In genomic region chr15:25933456-25934158, GRCh38 we compare ENCODE assay signal across 8 cellular contexts.
A peak's percentile ranks its signal among the peaks of the same experiment; 100 is the strongest.
DNase-seq lines count a peak whose midpoint lies in the region; ATAC-seq and TF ChIP-seq lines count a peak whose summit lies in the region.

No MANE protein-coding gene starts in this region.

- no peaks in the 10 kb centered on the region for H3K79me2 ChIP-seq in PC-3 (ENCODE audit: low read length)

- H2AFZ ChIP-seq in PC-3 (ENCODE audit: low read length), result peak overlapping the region; percentile 92

- CTCF ChIA-PET in PC-3 (lab: Charles Lee), result interaction anchor here (0.6 to 0.8 kb wide), 6 partner anchors 30 to 645 kb away, joined by 3 to 21 read pairs (median 6); no protein-coding TSS in a partner anchor

- TF ChIP-seq CTCF in PC-3 (conservative IDR thresholded peaks at IDR 0.05; ENCODE audit: low read depth, low read length) (peak; percentile 76), stomach (IDR thresholded peaks at IDR 0.05) (peak in 5 of 7 experiments; percentile 39 to 75 (median 55))

- H3K27ac Mint-ChIP-seq in activated T-helper 2 cell treated with anti-CD3 and anti-CD28 coated beads, Interferon-gamma antibody, Interleukin-2, Interleukin-4, amounts not matched to agents 10 μg/mL and 5 μg/mL and 100 μg/mL, durations not matched to agents 14 hours and 24 hours and 36 hours, result peak overlapping the region; percentile 51

- no peaks in the 10 kb centered on the region for H3K36me3 ChIP-seq in PC-3 (ENCODE audit: low read depth, low read length)
- no peaks in the 10 kb centered on the region for H3K36me3 ChIP-seq in stomach

- H3K27me3 ChIP-seq in PC-3 (ENCODE audit: low read length) (no peaks in the 10 kb centered on the region), stomach (no peaks in the 10 kb centered on the region)

- no peak for TF ChIP-seq POLR2A in stomach (IDR thresholded peaks at IDR 0.05)

- peak overlapping the region; percentile 81 for H3K4me2 ChIP-seq in PC-3 (ENCODE audit: low read length)

- ATAC-seq in HG02870 (IDR thresholded peaks at IDR 0.05; ENCODE audit: unreplicated experiment), result peak; percentile 83
- ATAC-seq in PC-3, result peak; percentile 95
- ATAC-seq in HG03457 (IDR thresholded peaks at IDR 0.05; ENCODE audit: unreplicated experiment), result no peak

- DNase-seq in D341Med (ENCODE audit: low spot score) (peak; percentile 82), PC-3 (peak; percentile 75), foreskin melanocyte (peak; percentile 84), non-pigmented ciliary epithelial cell (ENCODE audit: low read depth) (peak; percentile 14), stomach (peak; percentile 61)
- DNase-seq in activated T-helper 2 cell treated with anti-CD3 and anti-CD28 coated beads, Interferon-gamma antibody, Interleukin-2, Interleukin-4, amounts not matched to agents 10 μg/mL and 5 μg/mL and 100 μg/mL, durations not matched to agents 14 hours and 24 hours and 36 hours (ENCODE audit: low spot score), result peak; percentile 61

- no peaks in the 10 kb centered on the region for H3K9me3 ChIP-seq in PC-3 (ENCODE audit: low read length)
- H3K9me3 ChIP-seq in stomach, result peaks cover 0 to 7% (median 0%) of the 10 kb centered on the region in 4 donors

- H3K4me1 Mint-ChIP-seq in activated T-helper 2 cell treated with anti-CD3 and anti-CD28 coated beads, Interferon-gamma antibody, Interleukin-2, Interleukin-4, amounts not matched to agents 10 μg/mL and 5 μg/mL and 100 μg/mL, durations not matched to agents 14 hours and 24 hours and 36 hours (ENCODE audit: low read depth), result peaks cover 7% of the 10 kb centered on the region

- peak overlapping the region; percentile 81 for H3K4me3 Mint-ChIP-seq in activated T-helper 2 cell treated with anti-CD3 and anti-CD28 coated beads, Interferon-gamma antibody, Interleukin-2, Interleukin-4, amounts not matched to agents 10 μg/mL and 5 μg/mL and 100 μg/mL, durations not matched to agents 14 hours and 24 hours and 36 hours (ENCODE audit: low read depth)

- WGBS in stomach, 5 donors, result 12 to 15% (median 13%) methylated on average over 23 of the region's 23 CpGs

- no TSS peak for BruUV-seq in PC-3 (replicated peaks; lab: Mats Ljungman, UMichigan)

- H4K20me1 ChIP-seq in PC-3 (ENCODE audit: low read length), result no peaks in the 10 kb centered on the region

- H3K4me3 ChIP-seq in PC-3 (ENCODE audit: low read length), result peak overlapping the region; percentile 59
- peak overlapping the region; percentile 19 to 35 (median 28) for H3K4me3 ChIP-seq in stomach

- no peak overlapping the region for H3K27ac ChIP-seq in PC-3 (ENCODE audit: low read length)
- peak overlapping the region in 1 of 5 donors; percentile 50 for H3K27ac ChIP-seq in stomach

- 0 out of 2 replicates have a peak overlapping the region, but pooled peaks have one; percentile 15 for H3K9ac ChIP-seq in PC-3 (ENCODE audit: low read length)

- H3K4me1 ChIP-seq in PC-3 (ENCODE audit: insufficient read depth, low read length), result no peaks in the 10 kb centered on the region
- peaks cover 0 to 10% (median 5%) of the 10 kb centered on the region in 4 donors for H3K4me1 ChIP-seq in stomach

- POLR2A ChIA-PET in PC-3 (lab: Charles Lee; ENCODE audit: unreplicated experiment), result interaction anchor here (0.6 kb wide), 1 partner anchor 69 kb away, joined by 4 read pairs; no protein-coding TSS in a partner anchor

- H3K27me3 Mint-ChIP-seq in activated T-helper 2 cell treated with anti-CD3 and anti-CD28 coated beads, Interferon-gamma antibody, Interleukin-2, Interleukin-4, amounts not matched to agents 10 μg/mL and 5 μg/mL and 100 μg/mL, durations not matched to agents 14 hours and 24 hours and 36 hours (ENCODE audit: low read depth), result peaks cover 12% of the 10 kb centered on the region

- no peaks in the 10 kb centered on the region for H3K36me3 Mint-ChIP-seq in activated T-helper 2 cell treated with anti-CD3 and anti-CD28 coated beads, Interferon-gamma antibody, Interleukin-2, Interleukin-4, amounts not matched to agents 10 μg/mL and 5 μg/mL and 100 μg/mL, durations not matched to agents 14 hours and 24 hours and 36 hours (ENCODE audit: low read depth)

- H3K9me2 ChIP-seq in PC-3 (replicated peaks; ENCODE audit: low read length), result no peaks in the 10 kb centered on the region

- H3K9me3 Mint-ChIP-seq in activated T-helper 2 cell treated with anti-CD3 and anti-CD28 coated beads, Interferon-gamma antibody, Interleukin-2, Interleukin-4, amounts not matched to agents 10 μg/mL and 5 μg/mL and 100 μg/mL, durations not matched to agents 14 hours and 24 hours and 36 hours, result peaks cover 13% of the 10 kb centered on the region

- intact Hi-C loops in PC-3 (cut with micrococcal nuclease), result loop anchor here (2.0 to 5.0 kb wide), 4 partner anchors 41 to 425 kb away; no protein-coding TSS in a partner anchor
- intact Hi-C loops in activated T-helper 2 cell treated with anti-CD3 and anti-CD28 coated beads, Interferon-gamma antibody, Interleukin-2, Interleukin-4, amounts not matched to agents 10 μg/mL and 5 μg/mL and 100 μg/mL, durations not matched to agents 14 hours and 24 hours and 36 hours (cut with micrococcal nuclease), result loop anchor here (1.0 to 10.0 kb wide), 5 partner anchors 71 to 429 kb away; partner anchors contain the start of gene ATP10A
- intact Hi-C loops in stomach (cut with DNase I; ENCODE audit: low total_unique reads), result no loop called here

- no peaks in the 10 kb centered on the region for H3F3A ChIP-seq in PC-3 (ENCODE audit: low read length, unreplicated experiment)

- no peak for TF ChIP-seq EP300 in stomach (IDR thresholded peaks at IDR 0.05)

Comparison
In these comparisons a context has a peak if more than half of its experiments do, and no peak if none do; other contexts are left out.
1. DNase-seq: peak in every context shown above with its lines; median percentile 84 in foreskin melanocyte; 82 in D341Med; 75 in PC-3; 61 in activated T-helper 2 cell treated with anti-CD3 and anti-CD28 coated beads, Interferon-gamma antibody, Interleukin-2, Interleukin-4, amounts not matched to agents 10 μg/mL and 5 μg/mL and 100 μg/mL, durations not matched to agents 14 hours and 24 hours and 36 hours; 61 in stomach; 14 in non-pigmented ciliary epithelial cell.